In genomic region chr2:70765507-70765906, GRCh38 we compare ENCODE assay signal across 1 cellular context.
TF ChIP-seq lines count a peak whose summit lies in the region.

No MANE protein-coding gene starts in this region.

TF ChIP-seq in H1, 55 proteins besides CTCF, POLR2A, EP300 and RAD21:
- TF ChIP-seq MAX (IDR thresholded peaks at IDR 0.05) (no peak), GABPA (IDR thresholded peaks at IDR 0.05; ENCODE audit: borderline replicate concordance, insufficient read depth, low read length) (no peak), GTF2F1 (IDR thresholded peaks at IDR 0.05; ENCODE audit: borderline replicate concordance, low read depth, low read length) (no peak)
